In the genomic region with DNA sequence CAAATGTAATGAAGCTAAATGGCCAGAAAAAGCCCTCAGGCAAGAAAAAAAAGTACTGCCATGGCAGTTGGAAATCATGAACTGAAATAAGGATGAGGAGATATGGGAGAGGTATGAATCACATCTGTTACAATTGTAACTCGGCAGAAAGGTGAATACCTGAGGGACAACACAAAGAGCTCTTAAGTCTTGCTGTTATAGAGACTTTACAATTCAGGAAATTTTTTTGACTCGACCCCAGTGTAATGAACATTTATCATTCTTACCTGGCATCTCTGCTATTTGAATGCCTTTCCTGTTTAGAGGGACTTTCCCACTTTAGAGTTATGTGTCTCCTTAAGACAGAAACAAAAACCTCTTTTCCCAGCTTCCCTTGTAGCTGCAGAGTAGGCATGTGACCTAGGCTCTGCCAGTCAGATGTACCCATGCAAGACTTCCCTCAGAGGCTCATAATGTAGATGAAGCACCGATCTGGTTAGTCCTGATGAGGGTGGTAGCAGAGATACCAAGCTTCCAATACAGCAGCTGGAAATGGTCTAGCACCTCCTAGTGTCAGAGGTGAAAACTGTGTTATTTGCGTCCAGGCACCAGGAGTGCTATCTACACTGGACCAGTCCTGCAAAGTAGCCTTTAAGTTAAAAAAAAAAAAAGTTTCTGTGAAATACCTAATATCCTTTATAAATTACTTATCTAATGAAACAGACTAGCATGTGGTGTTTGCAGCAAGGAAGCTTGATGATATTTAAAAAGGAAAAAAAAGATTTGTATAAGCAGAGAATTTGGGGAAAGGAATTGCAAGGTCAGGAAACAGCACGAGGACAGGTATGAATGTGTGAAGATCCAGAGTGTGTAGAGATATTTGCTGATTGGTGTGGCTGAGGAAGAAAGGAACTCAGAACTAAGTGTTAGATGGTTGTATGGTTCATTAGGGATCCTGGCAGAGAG, we compare ENCODE assay signal across 9 cellular contexts.
DNase-seq lines count a peak whose midpoint lies in the region; ATAC-seq and TF ChIP-seq lines count a peak whose summit lies in the region.
"Had no signal": no experiment of that assay in that cellular context is flagged by ENCODE, and none has a peak within 500 bp of the region (broad histone marks: within the 10 kb centered on the region; RNA-seq: fewer than 3 reads in every experiment).

No MANE protein-coding gene starts in this region.

- H3K4me1 ChIP-seq in breast epithelium (peaks cover 0 to 2% of the 10 kb centered on the region in 2 donors), fibroblast of lung (ENCODE audit: control insufficient read depth, extremely low read depth, insufficient read depth, low read length) (no peaks in the 10 kb centered on the region)

- POLR2A ChIA-PET in MCF 10A (lab: Yijun Ruan, JAX), result interaction anchor here (0.6 to 5.2 kb wide), 18 partner anchors 9 to 1546 kb away, joined by 3 to 36 read pairs (median 4); no protein-coding TSS in a partner anchor

- H3K9me3 ChIP-seq in breast epithelium, result no peaks in the 10 kb centered on the region
- no peaks in the 10 kb centered on the region for H3K9me3 ChIP-seq in fibroblast of lung (ENCODE audit: control insufficient read depth, insufficient read depth, low read depth, low read length)

- DNase-seq in MCF 10A (ENCODE audit: unreplicated experiment) (peak; percentile 53), breast epithelium (ENCODE audit: low spot score in 2 of 2) (no peak), NCI-H226 (peak; percentile 89), fibroblast of lung (ENCODE audit: low read depth in 2 of 2) (no peak), type B pancreatic cell (ENCODE audit: extremely low spot score, unreplicated experiment) (no peak), Right ventricle myocardium superior (no peak), EL (no peak)
- DNase-seq in activated T-helper 2 cell treated with anti-CD3 and anti-CD28 coated beads, Interferon-gamma antibody, Interleukin-2, Interleukin-4, amounts not matched to agents 10 μg/mL and 5 μg/mL and 100 μg/mL, durations not matched to agents 14 hours and 24 hours and 36 hours (ENCODE audit: low spot score), result no peak
- DNase-seq: effector CD4-positive, alpha-beta T cell had no signal

- no peak overlapping the region for H3K9ac ChIP-seq in fibroblast of lung (ENCODE audit: insufficient read depth, low read length)

- no peak overlapping the region for H2AFZ ChIP-seq in fibroblast of lung (ENCODE audit: low read length)

- no peaks in the 10 kb centered on the region for H3K79me2 ChIP-seq in fibroblast of lung (ENCODE audit: control insufficient read depth, insufficient read depth, low read length)

- H4K20me1 ChIP-seq in fibroblast of lung (ENCODE audit: control insufficient read depth, extremely low read depth, insufficient read depth, low read length), result no peaks in the 10 kb centered on the region

- H3K4me2 ChIP-seq in fibroblast of lung (ENCODE audit: extremely low read depth, insufficient read depth, low read length), result no peak overlapping the region

- H3K27ac Mint-ChIP-seq in MCF 10A (ENCODE audit: low read depth, unreplicated experiment) (no peak overlapping the region), type B pancreatic cell (peak overlapping the region; percentile 53)
- H3K27ac Mint-ChIP-seq in activated T-helper 2 cell treated with anti-CD3 and anti-CD28 coated beads, Interferon-gamma antibody, Interleukin-2, Interleukin-4, amounts not matched to agents 10 μg/mL and 5 μg/mL and 100 μg/mL, durations not matched to agents 14 hours and 24 hours and 36 hours, result no peak overlapping the region

- peak; percentile 23 for TF ChIP-seq CTCF in MCF 10A (IDR thresholded peaks at IDR 0.05; ENCODE audit: unreplicated experiment)
- no peak for TF ChIP-seq CTCF in breast epithelium (IDR thresholded peaks at IDR 0.05)
- peak; percentile 29 to 36 for TF ChIP-seq CTCF in fibroblast of lung (conservative IDR thresholded peaks at IDR 0.05 in 1 of 2, IDR thresholded peaks at IDR 0.05 in 1 of 2; ENCODE audit: low read depth in 1 of 2, low read length in 2 of 2)
- TF ChIP-seq CTCF in type B pancreatic cell (conservative IDR thresholded peaks at IDR 0.05), result peak; percentile 50

- H3K9me3 Mint-ChIP-seq in MCF 10A (ENCODE audit: unreplicated experiment) (no peaks in the 10 kb centered on the region), type B pancreatic cell (peaks cover 9% of the 10 kb centered on the region)
- no peaks in the 10 kb centered on the region for H3K9me3 Mint-ChIP-seq in activated T-helper 2 cell treated with anti-CD3 and anti-CD28 coated beads, Interferon-gamma antibody, Interleukin-2, Interleukin-4, amounts not matched to agents 10 μg/mL and 5 μg/mL and 100 μg/mL, durations not matched to agents 14 hours and 24 hours and 36 hours

- H3K27me3 Mint-ChIP-seq in MCF 10A (ENCODE audit: insufficient read depth, unreplicated experiment), result no peaks in the 10 kb centered on the region
- H3K27me3 Mint-ChIP-seq in type B pancreatic cell, result no peaks in the 10 kb centered on the region
- peaks cover 6% of the 10 kb centered on the region for H3K27me3 Mint-ChIP-seq in activated T-helper 2 cell treated with anti-CD3 and anti-CD28 coated beads, Interferon-gamma antibody, Interleukin-2, Interleukin-4, amounts not matched to agents 10 μg/mL and 5 μg/mL and 100 μg/mL, durations not matched to agents 14 hours and 24 hours and 36 hours (ENCODE audit: low read depth)

- intact Hi-C loops in MCF 10A (cut with micrococcal nuclease), result no loop called here
- intact Hi-C loops in breast epithelium (cut with DNase I; ENCODE audit: low total_unique reads), result loop anchor here (5.0 kb wide), 1 partner anchor 522 kb away; a partner anchor contains a TSS
- intact Hi-C loops in activated T-helper 2 cell treated with anti-CD3 and anti-CD28 coated beads, Interferon-gamma antibody, Interleukin-2, Interleukin-4, amounts not matched to agents 10 μg/mL and 5 μg/mL and 100 μg/mL, durations not matched to agents 14 hours and 24 hours and 36 hours (cut with micrococcal nuclease), result no loop called here
- intact Hi-C loops in Right ventricle myocardium superior (cut with DNase I), result no loop called here

- TF ChIP-seq POLR2A in breast epithelium (IDR thresholded peaks at IDR 0.05), result no peak

- H3K36me3 Mint-ChIP-seq in MCF 10A (ENCODE audit: insufficient read depth, unreplicated experiment) (no peaks in the 10 kb centered on the region), type B pancreatic cell (no peaks in the 10 kb centered on the region)
- no peaks in the 10 kb centered on the region for H3K36me3 Mint-ChIP-seq in activated T-helper 2 cell treated with anti-CD3 and anti-CD28 coated beads, Interferon-gamma antibody, Interleukin-2, Interleukin-4, amounts not matched to agents 10 μg/mL and 5 μg/mL and 100 μg/mL, durations not matched to agents 14 hours and 24 hours and 36 hours (ENCODE audit: low read depth)

- CTCF ChIA-PET in MCF 10A (lab: Yijun Ruan, JAX), result interaction anchor here (0.6 to 2.5 kb wide), 17 partner anchors 8 to 1536 kb away, joined by 3 to 33 read pairs (median 4); no protein-coding TSS in a partner anchor

- H3K27ac ChIP-seq in breast epithelium, result no peak overlapping the region
- no peak overlapping the region for H3K27ac ChIP-seq in fibroblast of lung (ENCODE audit: insufficient read depth, low read length)

- peaks cover 31% of the 10 kb centered on the region for H3K4me1 Mint-ChIP-seq in MCF 10A (ENCODE audit: insufficient read depth, unreplicated experiment)
- peaks cover 16% of the 10 kb centered on the region for H3K4me1 Mint-ChIP-seq in type B pancreatic cell (ENCODE audit: unreplicated experiment)
- H3K4me1 Mint-ChIP-seq in activated T-helper 2 cell treated with anti-CD3 and anti-CD28 coated beads, Interferon-gamma antibody, Interleukin-2, Interleukin-4, amounts not matched to agents 10 μg/mL and 5 μg/mL and 100 μg/mL, durations not matched to agents 14 hours and 24 hours and 36 hours (ENCODE audit: low read depth), result peaks cover 2% of the 10 kb centered on the region

- no peaks in the 10 kb centered on the region for H3K36me3 ChIP-seq in breast epithelium
- H3K36me3 ChIP-seq in fibroblast of lung (ENCODE audit: control insufficient read depth, insufficient read depth, low read length), result no peaks in the 10 kb centered on the region

- no TSS peak for BruUV-seq in MCF 10A (replicated peaks; lab: Mats Ljungman, UMichigan)

- H3K27me3 ChIP-seq in breast epithelium (no peaks in the 10 kb centered on the region), fibroblast of lung (ENCODE audit: control insufficient read depth, insufficient read depth, low read length) (no peaks in the 10 kb centered on the region)

- ATAC-seq in Right ventricle myocardium superior (ENCODE audit: poor library complexity), result no peak

- H3K4me3 ChIP-seq in breast epithelium (no peak overlapping the region), fibroblast of lung (replicated peaks in 1 of 4; ENCODE audit: control extremely low read depth in 1 of 4, insufficient read depth in 1 of 4, low read depth in 3 of 4, low read length in 4 of 4) (no peak overlapping the region)

- H3K4me3 Mint-ChIP-seq in MCF 10A (ENCODE audit: unreplicated experiment) (no peak overlapping the region), type B pancreatic cell (no peak overlapping the region)
- H3K4me3 Mint-ChIP-seq in activated T-helper 2 cell treated with anti-CD3 and anti-CD28 coated beads, Interferon-gamma antibody, Interleukin-2, Interleukin-4, amounts not matched to agents 10 μg/mL and 5 μg/mL and 100 μg/mL, durations not matched to agents 14 hours and 24 hours and 36 hours (ENCODE audit: low read depth), result no peak overlapping the region

Comparison
In these comparisons a context has a peak if more than half of its experiments do, and no peak if none do; other contexts are left out.
1. DNase-seq: peak in MCF 10A (single experiment) and NCI-H226 (single experiment); none in breast epithelium (0 of 2), fibroblast of lung (0 of 2), type B pancreatic cell (single experiment), activated T-helper 2 cell treated with anti-CD3 and anti-CD28 coated beads, Interferon-gamma antibody, Interleukin-2, Interleukin-4, amounts not matched to agents 10 μg/mL and 5 μg/mL and 100 μg/mL, durations not matched to agents 14 hours and 24 hours and 36 hours (single experiment), Right ventricle myocardium superior (single experiment) and EL (single experiment).
2. CTCF ChIP-seq: peak in MCF 10A (single experiment), fibroblast of lung (2 of 2) and type B pancreatic cell (single experiment); none in breast epithelium (0 of 3).